ENCODE assay signal across 8 cellular contexts in the genomic region with DNA sequence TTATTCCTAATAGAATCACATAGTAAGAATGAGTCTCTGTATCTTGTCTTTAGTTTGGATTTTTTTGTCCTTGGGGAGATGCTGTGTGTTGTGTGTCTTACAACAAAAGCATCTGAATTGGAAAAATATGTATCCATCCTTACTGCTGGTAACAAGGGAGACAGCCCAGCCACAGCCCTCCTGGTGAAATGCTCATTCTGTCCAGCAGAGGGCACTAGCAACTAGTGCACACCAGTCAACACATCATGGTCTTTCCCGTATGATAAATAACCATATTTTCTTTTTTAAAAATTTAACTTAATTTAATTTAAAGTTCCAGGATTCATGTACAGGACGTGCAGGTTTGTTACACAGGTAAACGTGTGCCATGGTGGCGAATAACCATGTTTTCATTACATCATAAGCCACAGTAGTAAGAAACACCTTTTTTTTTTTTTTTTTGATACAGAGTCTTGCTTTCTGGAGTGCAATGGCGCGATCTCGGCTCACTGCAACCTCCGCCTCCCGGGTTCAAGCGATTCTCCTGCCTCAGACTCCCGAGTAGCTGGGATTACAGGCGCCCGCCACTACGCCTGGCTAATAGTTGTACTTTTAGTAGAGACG.
A peak's percentile ranks its signal among the peaks of the same experiment; 100 is the strongest.
DNase-seq lines count a peak whose midpoint lies in the region; ATAC-seq, FAIRE-seq and TF ChIP-seq lines count a peak whose summit lies in the region.

No MANE protein-coding gene starts in this region.

- DNase-seq in NCI-H524 (lab: John Stamatoyannopoulos, UW) (peak; percentile 19 to 68), NCI-H524 treated with DMSO at 0.1 percent for 48 hours (lab: John Stamatoyannopoulos, UW) (no peak), NCI-H128 (lab: John Stamatoyannopoulos, UW; ENCODE audit: unreplicated experiment) (peak; percentile 27), T-helper 22 cell (ENCODE audit: low read depth) (peak; percentile 33), astrocyte of the cerebellum (ENCODE audit: low read depth) (peak; percentile 65), hypothalamus (lab: John Stamatoyannopoulos, UW) (peak in 48 of 51 donors; percentile 1 to 79 (median 48)), small intestine (peak; percentile 61)

- H3K9me3 ChIP-seq in small intestine (ENCODE audit: control insufficient read depth, low read depth): no peaks in the 10 kb centered on the region

- no peak for FAIRE-seq in small intestine (lab: Jason Lieb, UNC)

- no peak overlapping the region for H3K27ac ChIP-seq in small intestine (ENCODE audit: low read depth in 1 of 2, low read length in 1 of 2)

- H3K36me3 ChIP-seq in small intestine (ENCODE audit: control insufficient read depth in 2 of 2, insufficient read depth in 2 of 2, low read length in 2 of 2): no peaks in the 10 kb centered on the region

- 46 to 59% (median 54%) methylated on average over 14 to 15 of the region's 15 CpGs for WGBS in small intestine, 3 donors

- in situ Hi-C loops in astrocyte of the cerebellum (cut with HindIII; ENCODE audit: low sequenced_read_pairs): no loop called here

- peak; percentile 97 for TF ChIP-seq CTCF in astrocyte of the cerebellum (IDR thresholded peaks at IDR 0.05; ENCODE audit: low read depth, low read length, missing control alignments)

- H3K4me3 ChIP-seq in astrocyte of the cerebellum (ENCODE audit: low read depth, low read length) (no peak overlapping the region), small intestine (ENCODE audit: low read depth in 1 of 2, low read length in 2 of 2) (no peak overlapping the region)

- no peaks in the 10 kb centered on the region for H3K27me3 ChIP-seq in small intestine (ENCODE audit: control insufficient read depth in 2 of 2, insufficient read depth in 2 of 2, low read length in 2 of 2)

- no peaks in the 10 kb centered on the region for H3K4me1 ChIP-seq in small intestine (ENCODE audit: control insufficient read depth in 2 of 2, insufficient read depth in 1 of 2, low read depth in 1 of 2, low read length in 1 of 2)

- peak; percentile 91 for ATAC-seq in HG02678 (IDR thresholded peaks at IDR 0.05; ENCODE audit: unreplicated experiment)
